ENCODE assay signal across 1 cellular context in genomic region chr7:130942211-130942964, GRCh38.
TF ChIP-seq lines count a peak whose summit lies in the region.

No MANE protein-coding gene starts in this region.

TF ChIP-seq in HepG2, 621 proteins besides CTCF, POLR2A, EP300 and RAD21 (continued from another document and continues in another):
- TF ChIP-seq, protein P1, sequence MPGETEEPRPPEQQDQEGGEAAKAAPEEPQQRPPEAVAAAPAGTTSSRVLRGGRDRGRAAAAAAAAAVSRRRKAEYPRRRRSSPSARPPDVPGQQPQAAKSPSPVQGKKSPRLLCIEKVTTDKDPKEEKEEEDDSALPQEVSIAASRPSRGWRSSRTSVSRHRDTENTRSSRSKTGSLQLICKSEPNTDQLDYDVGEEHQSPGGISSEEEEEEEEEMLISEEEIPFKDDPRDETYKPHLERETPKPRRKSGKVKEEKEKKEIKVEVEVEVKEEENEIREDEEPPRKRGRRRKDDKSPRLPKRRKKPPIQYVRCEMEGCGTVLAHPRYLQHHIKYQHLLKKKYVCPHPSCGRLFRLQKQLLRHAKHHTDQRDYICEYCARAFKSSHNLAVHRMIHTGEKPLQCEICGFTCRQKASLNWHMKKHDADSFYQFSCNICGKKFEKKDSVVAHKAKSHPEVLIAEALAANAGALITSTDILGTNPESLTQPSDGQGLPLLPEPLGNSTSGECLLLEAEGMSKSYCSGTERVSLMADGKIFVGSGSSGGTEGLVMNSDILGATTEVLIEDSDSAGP (CRISPR knock-in tag; IDR thresholded peaks at IDR 0.05; ENCODE audit: borderline replicate concordance) = no peak
- TF ChIP-seq IRX3 (CRISPR knock-in tag; IDR thresholded peaks at IDR 0.05; ENCODE audit: borderline replicate concordance, low read depth) = no peak
- no peak for TF ChIP-seq KLF13 (CRISPR knock-in tag; IDR thresholded peaks at IDR 0.05)
- TF ChIP-seq MAX (IDR thresholded peaks at IDR 0.05) = peak; percentile 47; the same call in 1 of the 2 replicates
- no peak for TF ChIP-seq ZNF124 (CRISPR knock-in tag; IDR thresholded peaks at IDR 0.05)
- TF ChIP-seq CEBPG (CRISPR knock-in tag; IDR thresholded peaks at IDR 0.05) = peak; percentile 62
- TF ChIP-seq FOXO1 (CRISPR knock-in tag; IDR thresholded peaks at IDR 0.05) = peak; percentile 86
- no peak for TF ChIP-seq ZIK1 (CRISPR knock-in tag; IDR thresholded peaks at IDR 0.05; ENCODE audit: borderline replicate concordance, low read depth)
- TF ChIP-seq ZNF792 (CRISPR knock-in tag; IDR thresholded peaks at IDR 0.05) = peak; percentile 24; the same call in 1 of the 2 replicates
- TF ChIP-seq ARID5B (CRISPR knock-in tag; IDR thresholded peaks at IDR 0.05) = peak; percentile 63
- TF ChIP-seq DR1 (CRISPR knock-in tag; IDR thresholded peaks at IDR 0.05) = no peak
- TF ChIP-seq E2F2 (CRISPR knock-in tag; IDR thresholded peaks at IDR 0.05; ENCODE audit: borderline replicate concordance) = no peak
- no peak for TF ChIP-seq SCMH1 (CRISPR knock-in tag; IDR thresholded peaks at IDR 0.05; ENCODE audit: borderline replicate concordance)
- TF ChIP-seq ZNF660 (CRISPR knock-in tag; IDR thresholded peaks at IDR 0.05; ENCODE audit: borderline replicate concordance, low read depth) = no peak
- TF ChIP-seq TGIF2 (CRISPR knock-in tag; IDR thresholded peaks at IDR 0.05) = peak; percentile 23; the same call in 1 of the 2 replicates
- no peak for TF ChIP-seq KLF6 (CRISPR knock-in tag; IDR thresholded peaks at IDR 0.05)
- TF ChIP-seq CREB1 (IDR thresholded peaks at IDR 0.05) = 0 out of 2 replicates have a peak, but pooled peaks have one; percentile 11
- peak; percentile 55; the same call in 1 of the 2 replicates for TF ChIP-seq CREB1 (CRISPR knock-in tag; IDR thresholded peaks at IDR 0.05)
- TF ChIP-seq FOXP4 (CRISPR knock-in tag; IDR thresholded peaks at IDR 0.05) = peak; percentile 64
- 0 out of 2 replicates have a peak, but pooled peaks have one; percentile 56 for TF ChIP-seq TOE1 (CRISPR knock-in tag; IDR thresholded peaks at IDR 0.05)
- TF ChIP-seq HNF1B (CRISPR knock-in tag; IDR thresholded peaks at IDR 0.05) = 0 out of 2 replicates have a peak, but pooled peaks have one; percentile 31
- no peak for TF ChIP-seq LBX2 (CRISPR knock-in tag; IDR thresholded peaks at IDR 0.05; ENCODE audit: borderline replicate concordance)
- no peak for TF ChIP-seq SNAI1 (CRISPR knock-in tag; IDR thresholded peaks at IDR 0.05; ENCODE audit: borderline replicate concordance)
- TF ChIP-seq GATAD2A (CRISPR knock-in tag; IDR thresholded peaks at IDR 0.05) = peak; percentile 77; the same call in 1 of the 2 replicates
- TF ChIP-seq CBX2 (IDR thresholded peaks at IDR 0.05; ENCODE audit: low read depth, low read length) = no peak
- TF ChIP-seq CBX2 (CRISPR knock-in tag; IDR thresholded peaks at IDR 0.05; ENCODE audit: low read depth) = no peak
- no peak for TF ChIP-seq RORA (CRISPR knock-in tag; IDR thresholded peaks at IDR 0.05)
- no peak for TF ChIP-seq ZNF644 (CRISPR knock-in tag; IDR thresholded peaks at IDR 0.05; ENCODE audit: low read depth)
- peak; percentile 48; the same call in 1 of the 2 replicates for TF ChIP-seq RARA (CRISPR knock-in tag; IDR thresholded peaks at IDR 0.05)
- TF ChIP-seq ARHGAP35 (CRISPR knock-in tag; IDR thresholded peaks at IDR 0.05; ENCODE audit: borderline replicate concordance) = no peak
- TF ChIP-seq PHF20 (CRISPR knock-in tag; IDR thresholded peaks at IDR 0.05) = 0 out of 2 replicates have a peak, but pooled peaks have one; percentile 21
- no peak for TF ChIP-seq TERF1 (CRISPR knock-in tag; IDR thresholded peaks at IDR 0.05)
- TF ChIP-seq, protein P2, sequence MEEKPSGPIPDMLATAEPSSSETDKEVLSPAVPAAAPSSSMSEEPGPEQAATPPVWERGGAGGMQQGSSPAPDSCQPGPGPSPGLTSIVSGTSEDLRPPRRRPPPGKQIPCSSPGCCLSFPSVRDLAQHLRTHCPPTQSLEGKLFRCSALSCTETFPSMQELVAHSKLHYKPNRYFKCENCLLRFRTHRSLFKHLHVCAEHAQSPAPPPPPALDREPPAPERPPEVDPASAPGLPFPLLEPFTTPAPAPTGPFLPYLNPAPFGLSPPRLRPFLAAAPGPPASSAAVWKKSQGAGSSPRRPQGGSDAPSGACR (CRISPR knock-in tag; IDR thresholded peaks at IDR 0.05) = no peak
- TF ChIP-seq HNF4A (CRISPR knock-in tag; IDR thresholded peaks at IDR 0.05) = peak; percentile 26; the same call in 1 of the 2 replicates
- no peak for TF ChIP-seq ZBTB1 (CRISPR knock-in tag; IDR thresholded peaks at IDR 0.05; ENCODE audit: borderline replicate concordance)
- 0 out of 2 replicates have a peak, but pooled peaks have one; percentile 27 for TF ChIP-seq SIN3A (IDR thresholded peaks at IDR 0.05; ENCODE audit: borderline replicate concordance, low read depth, low read length)
- TF ChIP-seq, protein P3, sequence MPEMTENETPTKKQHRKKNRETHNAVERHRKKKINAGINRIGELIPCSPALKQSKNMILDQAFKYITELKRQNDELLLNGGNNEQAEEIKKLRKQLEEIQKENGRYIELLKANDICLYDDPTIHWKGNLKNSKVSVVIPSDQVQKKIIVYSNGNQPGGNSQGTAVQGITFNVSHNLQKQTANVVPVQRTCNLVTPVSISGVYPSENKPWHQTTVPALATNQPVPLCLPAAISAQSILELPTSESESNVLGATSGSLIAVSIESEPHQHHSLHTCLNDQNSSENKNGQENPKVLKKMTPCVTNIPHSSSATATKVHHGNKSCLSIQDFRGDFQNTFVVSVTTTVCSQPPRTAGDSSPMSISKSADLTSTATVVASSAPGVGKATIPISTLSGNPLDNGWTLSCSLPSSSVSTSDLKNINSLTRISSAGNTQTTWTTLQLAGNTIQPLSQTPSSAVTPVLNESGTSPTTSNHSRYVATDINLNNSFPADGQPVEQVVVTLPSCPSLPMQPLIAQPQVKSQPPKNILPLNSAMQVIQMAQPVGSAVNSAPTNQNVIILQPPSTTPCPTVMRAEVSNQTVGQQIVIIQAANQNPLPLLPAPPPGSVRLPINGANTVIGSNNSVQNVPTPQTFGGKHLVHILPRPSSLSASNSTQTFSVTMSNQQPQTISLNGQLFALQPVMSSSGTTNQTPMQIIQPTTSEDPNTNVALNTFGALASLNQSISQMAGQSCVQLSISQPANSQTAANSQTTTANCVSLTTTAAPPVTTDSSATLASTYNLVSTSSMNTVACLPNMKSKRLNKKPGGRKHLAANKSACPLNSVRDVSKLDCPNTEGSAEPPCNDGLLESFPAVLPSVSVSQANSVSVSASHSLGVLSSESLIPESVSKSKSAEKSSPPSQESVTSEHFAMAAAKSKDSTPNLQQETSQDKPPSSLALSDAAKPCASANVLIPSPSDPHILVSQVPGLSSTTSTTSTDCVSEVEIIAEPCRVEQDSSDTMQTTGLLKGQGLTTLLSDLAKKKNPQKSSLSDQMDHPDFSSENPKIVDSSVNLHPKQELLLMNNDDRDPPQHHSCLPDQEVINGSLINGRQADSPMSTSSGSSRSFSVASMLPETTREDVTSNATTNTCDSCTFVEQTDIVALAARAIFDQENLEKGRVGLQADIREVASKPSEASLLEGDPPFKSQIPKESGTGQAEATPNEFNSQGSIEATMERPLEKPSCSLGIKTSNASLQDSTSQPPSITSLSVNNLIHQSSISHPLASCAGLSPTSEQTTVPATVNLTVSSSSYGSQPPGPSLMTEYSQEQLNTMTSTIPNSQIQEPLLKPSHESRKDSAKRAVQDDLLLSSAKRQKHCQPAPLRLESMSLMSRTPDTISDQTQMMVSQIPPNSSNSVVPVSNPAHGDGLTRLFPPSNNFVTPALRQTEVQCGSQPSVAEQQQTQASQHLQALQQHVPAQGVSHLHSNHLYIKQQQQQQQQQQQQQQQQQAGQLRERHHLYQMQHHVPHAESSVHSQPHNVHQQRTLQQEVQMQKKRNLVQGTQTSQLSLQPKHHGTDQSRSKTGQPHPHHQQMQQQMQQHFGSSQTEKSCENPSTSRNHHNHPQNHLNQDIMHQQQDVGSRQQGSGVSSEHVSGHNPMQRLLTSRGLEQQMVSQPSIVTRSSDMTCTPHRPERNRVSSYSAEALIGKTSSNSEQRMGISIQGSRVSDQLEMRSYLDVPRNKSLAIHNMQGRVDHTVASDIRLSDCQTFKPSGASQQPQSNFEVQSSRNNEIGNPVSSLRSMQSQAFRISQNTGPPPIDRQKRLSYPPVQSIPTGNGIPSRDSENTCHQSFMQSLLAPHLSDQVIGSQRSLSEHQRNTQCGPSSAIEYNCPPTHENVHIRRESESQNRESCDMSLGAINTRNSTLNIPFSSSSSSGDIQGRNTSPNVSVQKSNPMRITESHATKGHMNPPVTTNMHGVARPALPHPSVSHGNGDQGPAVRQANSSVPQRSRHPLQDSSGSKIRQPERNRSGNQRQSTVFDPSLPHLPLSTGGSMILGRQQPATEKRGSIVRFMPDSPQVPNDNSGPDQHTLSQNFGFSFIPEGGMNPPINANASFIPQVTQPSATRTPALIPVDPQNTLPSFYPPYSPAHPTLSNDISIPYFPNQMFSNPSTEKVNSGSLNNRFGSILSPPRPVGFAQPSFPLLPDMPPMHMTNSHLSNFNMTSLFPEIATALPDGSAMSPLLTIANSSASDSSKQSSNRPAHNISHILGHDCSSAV (CRISPR knock-in tag; IDR thresholded peaks at IDR 0.05; ENCODE audit: borderline replicate concordance) = no peak
